Comparison of ENCODE assay signal across 2 cellular contexts in the genomic region with DNA sequence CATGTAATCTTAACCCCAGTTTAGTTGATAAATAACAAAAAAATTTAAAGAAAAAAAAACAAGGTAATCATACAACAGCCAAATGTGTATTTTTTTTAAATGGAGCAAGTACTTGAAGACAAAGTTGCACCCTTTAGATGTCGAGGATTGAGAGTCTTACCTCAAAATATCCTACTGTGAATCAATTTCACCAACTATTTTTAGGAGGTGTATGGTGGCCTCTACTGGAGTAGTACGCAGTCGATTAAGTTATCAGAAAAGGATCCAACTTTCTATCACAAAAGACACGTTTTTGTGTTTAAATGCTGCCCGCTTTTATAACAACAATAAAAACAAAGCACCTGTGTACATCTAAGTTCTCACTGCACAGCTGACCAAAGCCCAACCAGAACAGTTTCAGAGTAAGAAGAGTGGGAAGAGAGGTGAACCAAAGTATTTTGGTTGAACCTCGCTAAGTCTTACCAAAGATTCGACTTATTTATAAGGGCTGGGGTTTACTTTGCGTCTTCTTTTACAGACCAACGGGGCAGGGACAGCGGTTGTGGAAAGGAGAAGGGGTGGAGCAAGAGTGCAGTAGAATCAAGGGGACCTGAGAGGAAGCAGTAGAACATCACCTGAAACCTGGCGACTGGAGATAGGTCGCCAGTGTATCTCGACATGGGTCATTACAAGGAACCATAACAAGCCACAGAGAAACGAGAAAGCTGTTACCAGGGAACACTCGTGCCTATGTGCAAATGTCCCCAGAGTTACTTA.
TF ChIP-seq lines count a peak whose summit lies in the region.

No MANE protein-coding gene starts in this region.

TF ChIP-seq in HEK293, 187 proteins besides CTCF, POLR2A, EP300 and RAD21 (continued from another document):
- TF ChIP-seq ZNF548 (tag by site-specific recombination; IDR thresholded peaks at IDR 0.05) (no peak), ZNF629 (tag by site-specific recombination; IDR thresholded peaks at IDR 0.05) (no peak), SP7 (tag by site-specific recombination; IDR thresholded peaks at IDR 0.05) (no peak), ZNF37A (tag by site-specific recombination; IDR thresholded peaks at IDR 0.05) (no peak), HOXA7 (CRISPR knock-in tag; IDR thresholded peaks at IDR 0.05; ENCODE audit: borderline replicate concordance) (no peak), YY2 (tag by site-specific recombination; IDR thresholded peaks at IDR 0.05) (no peak)
- TF ChIP-seq, protein P1, sequence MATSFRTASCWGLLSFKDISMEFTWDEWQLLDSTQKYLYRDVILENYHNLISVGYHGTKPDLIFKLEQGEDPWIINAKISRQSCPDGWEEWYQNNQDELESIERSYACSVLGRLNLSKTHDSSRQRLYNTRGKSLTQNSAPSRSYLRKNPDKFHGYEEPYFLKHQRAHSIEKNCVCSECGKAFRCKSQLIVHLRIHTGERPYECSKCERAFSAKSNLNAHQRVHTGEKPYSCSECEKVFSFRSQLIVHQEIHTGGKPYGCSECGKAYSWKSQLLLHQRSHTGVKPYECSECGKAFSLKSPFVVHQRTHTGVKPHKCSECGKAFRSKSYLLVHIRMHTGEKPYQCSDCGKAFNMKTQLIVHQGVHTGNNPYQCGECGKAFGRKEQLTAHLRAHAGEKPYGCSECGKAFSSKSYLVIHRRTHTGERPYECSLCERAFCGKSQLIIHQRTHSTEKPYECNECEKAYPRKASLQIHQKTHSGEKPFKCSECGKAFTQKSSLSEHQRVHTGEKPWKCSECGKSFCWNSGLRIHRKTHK (tag by site-specific recombination; IDR thresholded peaks at IDR 0.05): no peak
- TF ChIP-seq, protein P2, sequence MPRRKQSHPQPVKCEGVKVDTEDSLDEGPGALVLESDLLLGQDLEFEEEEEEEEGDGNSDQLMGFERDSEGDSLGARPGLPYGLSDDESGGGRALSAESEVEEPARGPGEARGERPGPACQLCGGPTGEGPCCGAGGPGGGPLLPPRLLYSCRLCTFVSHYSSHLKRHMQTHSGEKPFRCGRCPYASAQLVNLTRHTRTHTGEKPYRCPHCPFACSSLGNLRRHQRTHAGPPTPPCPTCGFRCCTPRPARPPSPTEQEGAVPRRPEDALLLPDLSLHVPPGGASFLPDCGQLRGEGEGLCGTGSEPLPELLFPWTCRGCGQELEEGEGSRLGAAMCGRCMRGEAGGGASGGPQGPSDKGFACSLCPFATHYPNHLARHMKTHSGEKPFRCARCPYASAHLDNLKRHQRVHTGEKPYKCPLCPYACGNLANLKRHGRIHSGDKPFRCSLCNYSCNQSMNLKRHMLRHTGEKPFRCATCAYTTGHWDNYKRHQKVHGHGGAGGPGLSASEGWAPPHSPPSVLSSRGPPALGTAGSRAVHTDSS (tag by site-specific recombination; IDR thresholded peaks at IDR 0.05): no peak
- TF ChIP-seq, protein P3, sequence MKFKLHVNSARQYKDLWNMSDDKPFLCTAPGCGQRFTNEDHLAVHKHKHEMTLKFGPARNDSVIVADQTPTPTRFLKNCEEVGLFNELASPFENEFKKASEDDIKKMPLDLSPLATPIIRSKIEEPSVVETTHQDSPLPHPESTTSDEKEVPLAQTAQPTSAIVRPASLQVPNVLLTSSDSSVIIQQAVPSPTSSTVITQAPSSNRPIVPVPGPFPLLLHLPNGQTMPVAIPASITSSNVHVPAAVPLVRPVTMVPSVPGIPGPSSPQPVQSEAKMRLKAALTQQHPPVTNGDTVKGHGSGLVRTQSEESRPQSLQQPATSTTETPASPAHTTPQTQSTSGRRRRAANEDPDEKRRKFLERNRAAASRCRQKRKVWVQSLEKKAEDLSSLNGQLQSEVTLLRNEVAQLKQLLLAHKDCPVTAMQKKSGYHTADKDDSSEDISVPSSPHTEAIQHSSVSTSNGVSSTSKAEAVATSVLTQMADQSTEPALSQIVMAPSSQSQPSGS (tag by site-specific recombination; IDR thresholded peaks at IDR 0.05; ENCODE audit: low read depth): no peak
- TF ChIP-seq, protein P4, sequence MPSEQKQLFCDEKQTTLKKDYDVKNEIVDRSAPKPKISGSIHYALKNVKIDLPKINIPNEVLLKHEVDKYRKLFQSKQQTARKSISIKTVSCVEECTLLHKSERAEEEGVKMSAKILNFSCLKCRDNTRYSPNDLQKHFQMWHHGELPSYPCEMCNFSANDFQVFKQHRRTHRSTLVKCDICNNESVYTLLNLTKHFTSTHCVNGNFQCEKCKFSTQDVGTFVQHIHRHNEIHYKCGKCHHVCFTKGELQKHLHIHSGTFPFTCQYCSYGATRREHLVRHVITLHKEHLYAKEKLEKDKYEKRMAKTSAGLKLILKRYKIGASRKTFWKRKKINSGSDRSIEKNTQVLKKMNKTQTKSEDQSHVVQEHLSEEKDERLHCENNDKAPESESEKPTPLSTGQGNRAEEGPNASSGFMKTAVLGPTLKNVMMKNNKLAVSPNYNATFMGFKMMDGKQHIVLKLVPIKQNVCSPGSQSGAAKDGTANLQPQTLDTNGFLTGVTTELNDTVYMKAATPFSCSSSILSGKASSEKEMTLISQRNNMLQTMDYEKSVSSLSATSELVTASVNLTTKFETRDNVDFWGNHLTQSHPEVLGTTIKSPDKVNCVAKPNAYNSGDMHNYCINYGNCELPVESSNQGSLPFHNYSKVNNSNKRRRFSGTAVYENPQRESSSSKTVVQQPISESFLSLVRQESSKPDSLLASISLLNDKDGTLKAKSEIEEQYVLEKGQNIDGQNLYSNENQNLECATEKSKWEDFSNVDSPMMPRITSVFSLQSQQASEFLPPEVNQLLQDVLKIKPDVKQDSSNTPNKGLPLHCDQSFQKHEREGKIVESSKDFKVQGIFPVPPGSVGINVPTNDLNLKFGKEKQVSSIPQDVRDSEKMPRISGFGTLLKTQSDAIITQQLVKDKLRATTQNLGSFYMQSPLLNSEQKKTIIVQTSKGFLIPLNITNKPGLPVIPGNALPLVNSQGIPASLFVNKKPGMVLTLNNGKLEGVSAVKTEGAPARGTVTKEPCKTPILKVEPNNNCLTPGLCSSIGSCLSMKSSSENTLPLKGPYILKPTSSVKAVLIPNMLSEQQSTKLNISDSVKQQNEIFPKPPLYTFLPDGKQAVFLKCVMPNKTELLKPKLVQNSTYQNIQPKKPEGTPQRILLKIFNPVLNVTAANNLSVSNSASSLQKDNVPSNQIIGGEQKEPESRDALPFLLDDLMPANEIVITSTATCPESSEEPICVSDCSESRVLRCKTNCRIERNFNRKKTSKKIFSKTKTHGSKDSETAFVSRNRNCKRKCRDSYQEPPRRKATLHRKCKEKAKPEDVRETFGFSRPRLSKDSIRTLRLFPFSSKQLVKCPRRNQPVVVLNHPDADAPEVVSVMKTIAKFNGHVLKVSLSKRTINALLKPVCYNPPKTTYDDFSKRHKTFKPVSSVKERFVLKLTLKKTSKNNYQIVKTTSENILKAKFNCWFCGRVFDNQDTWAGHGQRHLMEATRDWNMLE (tag by site-specific recombination; conservative IDR thresholded peaks at IDR 0.05; ENCODE audit: low read depth): no peak

TF ChIP-seq in SK-N-SH, 30 proteins besides CTCF, POLR2A, EP300 and RAD21:
- TF ChIP-seq, protein P5, sequence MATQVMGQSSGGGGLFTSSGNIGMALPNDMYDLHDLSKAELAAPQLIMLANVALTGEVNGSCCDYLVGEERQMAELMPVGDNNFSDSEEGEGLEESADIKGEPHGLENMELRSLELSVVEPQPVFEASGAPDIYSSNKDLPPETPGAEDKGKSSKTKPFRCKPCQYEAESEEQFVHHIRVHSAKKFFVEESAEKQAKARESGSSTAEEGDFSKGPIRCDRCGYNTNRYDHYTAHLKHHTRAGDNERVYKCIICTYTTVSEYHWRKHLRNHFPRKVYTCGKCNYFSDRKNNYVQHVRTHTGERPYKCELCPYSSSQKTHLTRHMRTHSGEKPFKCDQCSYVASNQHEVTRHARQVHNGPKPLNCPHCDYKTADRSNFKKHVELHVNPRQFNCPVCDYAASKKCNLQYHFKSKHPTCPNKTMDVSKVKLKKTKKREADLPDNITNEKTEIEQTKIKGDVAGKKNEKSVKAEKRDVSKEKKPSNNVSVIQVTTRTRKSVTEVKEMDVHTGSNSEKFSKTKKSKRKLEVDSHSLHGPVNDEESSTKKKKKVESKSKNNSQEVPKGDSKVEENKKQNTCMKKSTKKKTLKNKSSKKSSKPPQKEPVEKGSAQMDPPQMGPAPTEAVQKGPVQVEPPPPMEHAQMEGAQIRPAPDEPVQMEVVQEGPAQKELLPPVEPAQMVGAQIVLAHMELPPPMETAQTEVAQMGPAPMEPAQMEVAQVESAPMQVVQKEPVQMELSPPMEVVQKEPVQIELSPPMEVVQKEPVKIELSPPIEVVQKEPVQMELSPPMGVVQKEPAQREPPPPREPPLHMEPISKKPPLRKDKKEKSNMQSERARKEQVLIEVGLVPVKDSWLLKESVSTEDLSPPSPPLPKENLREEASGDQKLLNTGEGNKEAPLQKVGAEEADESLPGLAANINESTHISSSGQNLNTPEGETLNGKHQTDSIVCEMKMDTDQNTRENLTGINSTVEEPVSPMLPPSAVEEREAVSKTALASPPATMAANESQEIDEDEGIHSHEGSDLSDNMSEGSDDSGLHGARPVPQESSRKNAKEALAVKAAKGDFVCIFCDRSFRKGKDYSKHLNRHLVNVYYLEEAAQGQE (IDR thresholded peaks at IDR 0.05; ENCODE audit: low read depth, low read length): no peak
- TF ChIP-seq RCOR1 (IDR thresholded peaks at IDR 0.05; ENCODE audit: low read length) (no peak), GABPA (IDR thresholded peaks at IDR 0.05; ENCODE audit: low read depth) (no peak)
